In genomic region chr17:17126131-17127110, GRCh38 we compare ENCODE assay signal across 10 cellular contexts.
DNase-seq lines count a peak whose midpoint lies in the region; ATAC-seq and TF ChIP-seq lines count a peak whose summit lies in the region.
"Had no signal": no experiment of that assay in that cellular context is flagged by ENCODE, and none has a peak within 500 bp of the region (broad histone marks: within the 10 kb centered on the region; RNA-seq: fewer than 3 reads in every experiment).

No MANE protein-coding gene starts in this region.

- ATAC-seq in naive thymus-derived CD8-positive, alpha-beta T cell = peak; percentile 44 to 61
- ATAC-seq in HG03565 (IDR thresholded peaks at IDR 0.05; ENCODE audit: unreplicated experiment) (no peak), HG02885 (IDR thresholded peaks at IDR 0.05; ENCODE audit: poor library complexity, unreplicated experiment) (no peak)

- no peaks in the 10 kb centered on the region for H3K9me3 Mint-ChIP-seq in HFFc6
- no peaks in the 10 kb centered on the region for H3K9me3 Mint-ChIP-seq in naive thymus-derived CD8-positive, alpha-beta T cell

- peaks cover 16% of the 10 kb centered on the region; the same call in 1 of the 2 replicates for H3K4me1 Mint-ChIP-seq in HFFc6 (ENCODE audit: low read depth)
- peaks cover 29 to 68% (median 66%) of the 10 kb centered on the region in 4 donors for H3K4me1 Mint-ChIP-seq in naive thymus-derived CD8-positive, alpha-beta T cell

- POLR2A ChIA-PET in naive thymus-derived CD8-positive, alpha-beta T cell (lab: Charles Lee) = interaction anchor here (0.5 to 1.4 kb wide), 3 partner anchors 12 to 86 kb away, joined by 3 to 5 read pairs (median 3); no protein-coding TSS in a partner anchor

- peak overlapping the region; percentile 38; the same call in 1 of the 2 replicates for H3K27ac Mint-ChIP-seq in HFFc6
- peak overlapping the region; percentile 53 to 97 (median 84) for H3K27ac Mint-ChIP-seq in naive thymus-derived CD8-positive, alpha-beta T cell

- H3K36me3 Mint-ChIP-seq in HFFc6 (ENCODE audit: low read depth) = no peaks in the 10 kb centered on the region
- peaks cover 0 to 24% (median 2%) of the 10 kb centered on the region in 3 donors for H3K36me3 Mint-ChIP-seq in naive thymus-derived CD8-positive, alpha-beta T cell

- DNase-seq in Ammon's horn (ENCODE audit: low spot score) (peak; percentile 43), HFFc6 (no peak), NOMO-1 (lab: John Stamatoyannopoulos, UW; ENCODE audit: unreplicated experiment in 2 of 2) (no peak), AG20443 (ENCODE audit: low spot score) (no peak)
- DNase-seq in central memory CD4-positive, alpha-beta T cell = peak; percentile 14
- DNase-seq in naive thymus-derived CD8-positive, alpha-beta T cell = peak in 1 of 10 donors; percentile 22
- DNase-seq: Calu3, SHP77 had no signal

- no peak overlapping the region for H3K4me3 Mint-ChIP-seq in HFFc6
- peak overlapping the region; percentile 54 to 90 (median 78) for H3K4me3 Mint-ChIP-seq in naive thymus-derived CD8-positive, alpha-beta T cell

- no peaks in the 10 kb centered on the region for H3K27me3 Mint-ChIP-seq in HFFc6 (ENCODE audit: insufficient read depth)
- no peaks in the 10 kb centered on the region for H3K27me3 Mint-ChIP-seq in naive thymus-derived CD8-positive, alpha-beta T cell

- no peak for TF ChIP-seq CTCF in HFFc6 (IDR thresholded peaks at IDR 0.05)

Comparison
In these comparisons a context has a peak if more than half of its experiments do, and no peak if none do; other contexts are left out.
1. DNase-seq: peak in Ammon's horn (single experiment) and central memory CD4-positive, alpha-beta T cell (single experiment); none in HFFc6 (single experiment), NOMO-1 (0 of 2) and AG20443 (single experiment).
2. ATAC-seq: peak in naive thymus-derived CD8-positive, alpha-beta T cell (2 of 2); none in HG03565 (single experiment) and HG02885 (single experiment).